Comparison of ENCODE assay signal across 6 cellular contexts in the genomic region with DNA sequence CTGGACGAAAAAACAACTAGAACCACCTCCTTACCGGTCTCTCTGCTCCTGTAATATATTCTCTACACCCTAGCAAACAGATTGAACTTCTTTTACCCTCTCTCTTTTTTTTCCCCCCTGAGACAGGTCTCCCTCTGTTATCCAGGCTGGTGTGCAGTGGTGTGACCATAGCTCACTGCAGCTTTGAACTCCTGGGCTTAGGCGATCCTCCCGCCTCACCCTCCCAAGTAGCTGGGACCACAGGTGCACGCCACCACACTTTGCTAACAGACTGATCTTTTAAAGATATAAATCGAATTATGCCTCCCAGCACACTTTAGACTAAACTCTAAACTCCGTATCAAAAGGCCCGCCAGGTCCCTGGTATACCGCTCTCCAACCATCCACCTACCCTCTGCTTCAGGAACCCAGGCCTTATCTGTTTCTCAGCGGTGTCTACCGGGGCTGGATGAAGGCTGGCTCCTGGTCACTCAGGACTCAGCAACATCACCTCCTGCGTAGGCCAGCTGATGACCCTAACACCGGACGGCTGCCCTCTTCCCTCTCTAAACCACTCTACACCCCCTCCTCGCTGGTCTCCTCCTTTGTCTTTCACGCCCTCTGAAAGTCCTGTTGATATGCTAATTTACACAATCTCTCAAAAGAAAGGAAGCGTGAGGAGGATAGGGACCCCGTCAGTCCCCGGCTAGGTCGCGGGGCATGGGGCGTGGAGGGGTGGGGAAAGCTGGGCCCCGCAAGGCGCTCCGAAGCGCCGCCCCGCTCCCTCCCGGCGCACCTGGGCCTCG. TPM values are rescaled to one million over a fixed set of nuclear protein-coding genes. Genes with fewer than 3 reads are reported as not detected.
DNase-seq lines count a peak whose midpoint lies in the region; TF ChIP-seq lines count a peak whose summit lies in the region.

No MANE protein-coding gene starts in this region.

- H3K27me3 Mint-ChIP-seq in osteocyte (ENCODE audit: unreplicated experiment), result no peaks in the 10 kb centered on the region

- peak overlapping the region; percentile 84 for H3K27ac Mint-ChIP-seq in osteocyte (ENCODE audit: unreplicated experiment)

- peaks cover 26% of the 10 kb centered on the region for H3K4me1 Mint-ChIP-seq in osteocyte (ENCODE audit: unreplicated experiment)

- DNase-seq in activated T-cell treated with anti-CD3 and anti-CD28 coated beads, Interleukin-2, amount 50 U/mL, for 1 hour, result peak; percentile 24
- DNase-seq in activated T-cell treated with anti-CD3 and anti-CD28 coated beads, Interleukin-2, amount 50 U/mL, for 48 hours, result no peak
- DNase-seq in choroid plexus epithelial cell (ENCODE audit: low read depth) (no peak), osteocyte (ENCODE audit: extremely low spot score, unreplicated experiment) (no peak), DMS114 treated with DMSO at 0.1 percent for 48 hours (lab: John Stamatoyannopoulos, UW; ENCODE audit: unreplicated experiment) (no peak), NCI-H2107 (lab: John Stamatoyannopoulos, UW) (no peak)

- TF ChIP-seq CTCF in choroid plexus epithelial cell (conservative IDR thresholded peaks at IDR 0.05; ENCODE audit: low read depth, low read length) (no peak), osteocyte (IDR thresholded peaks at IDR 0.05) (no peak)

- H3K4me3 Mint-ChIP-seq in osteocyte (ENCODE audit: unreplicated experiment), result peak overlapping the region; percentile 96

- peaks cover 24% of the 10 kb centered on the region for H3K36me3 Mint-ChIP-seq in osteocyte (ENCODE audit: unreplicated experiment)

- H3K9me3 Mint-ChIP-seq in osteocyte (ENCODE audit: unreplicated experiment), result no peaks in the 10 kb centered on the region

- peak overlapping the region; percentile 78 for H3K4me3 ChIP-seq in choroid plexus epithelial cell (ENCODE audit: low read depth, low read length)

RNA-seq across cellular contexts. Expression of a gene that starts 0.7 kb away (rescaled TPM):
- total RNA-seq in osteocyte, result 29.0 and 30.1 TPM in 2 replicates

RNA-seq across cellular contexts. Expression of a gene that starts 14.4 kb away (rescaled TPM):
- total RNA-seq in osteocyte, result 24.2 and 29.6 TPM in 2 replicates

RNA-seq across cellular contexts. Expression of a gene that starts 15.3 kb away (rescaled TPM):
- 33.2 and 33.8 TPM in 2 replicates for total RNA-seq in osteocyte

RNA-seq across cellular contexts. Expression of a gene that starts 32.2 kb away (rescaled TPM):
- 72.5 and 74.9 TPM in 2 replicates for total RNA-seq in osteocyte

RNA-seq across cellular contexts. Expression of a gene that starts 32.9 kb away (rescaled TPM):
- total RNA-seq in osteocyte, result 3.0 and 3.7 TPM in 2 replicates
